In genomic region chr21:31945576-31945975, GRCh38 we compare ENCODE assay signal across 18 cellular contexts.
DNase-seq lines count a peak whose midpoint lies in the region; ATAC-seq and TF ChIP-seq lines count a peak whose summit lies in the region.
"Had no signal": no experiment of that assay in that cellular context is flagged by ENCODE, and none has a peak within 500 bp of the region (broad histone marks: within the 10 kb centered on the region; RNA-seq: fewer than 3 reads in every experiment).

No MANE protein-coding gene starts in this region.

- peaks cover 37% of the 10 kb centered on the region for H3K4me1 Mint-ChIP-seq in neural crest cell

- H3K9me3 Mint-ChIP-seq in neural crest cell, result no peaks in the 10 kb centered on the region
- H3K9me3 Mint-ChIP-seq: stimulated activated naive CD8-positive, alpha-beta T cell treated with anti-CD3 and anti-CD28 coated beads, Interleukin-15, Interleukin-2, amounts not matched to agents 100 ng/mL and 50 ng/mL, for 24 hours had no signal

- no peaks in the 10 kb centered on the region for H3K36me3 ChIP-seq in upper lobe of right lung
- H3K36me3 ChIP-seq: gastrocnemius medialis, right lobe of liver had no signal

- intact Hi-C loops in upper lobe of right lung (cut with DNase I), result no loop called here

- no peak overlapping the region for H3K4me3 ChIP-seq in AG10803 (ENCODE audit: low read length)
- H3K4me3 ChIP-seq in fibroblast of mammary gland (ENCODE audit: control insufficient read depth, low read depth, low read length), result no peak overlapping the region
- no peak overlapping the region for H3K4me3 ChIP-seq in upper lobe of right lung
- H3K4me3 ChIP-seq: gastrocnemius medialis, right lobe of liver had no signal

- no peak overlapping the region for H3K27ac ChIP-seq in upper lobe of right lung
- H3K27ac ChIP-seq: gastrocnemius medialis, right lobe of liver had no signal

- H3K27me3 ChIP-seq in upper lobe of right lung, result no peaks in the 10 kb centered on the region
- H3K27me3 ChIP-seq: gastrocnemius medialis, right lobe of liver had no signal

- peak; percentile 88 for DNase-seq in AG10803 (ENCODE audit: low read depth)
- DNase-seq in fibroblast of mammary gland (ENCODE audit: low read depth), result peak; percentile 51
- DNase-seq in neural crest cell (ENCODE audit: low read depth, low spot score), result no peak
- no peak for DNase-seq in H4 (ENCODE audit: low spot score)
- no peak for DNase-seq in upper lobe of right lung
- DNase-seq: AML-193; aorta; Caco-2; gastrocnemius medialis; left cardiac atrium; NCI-H1436; right lobe of liver; stimulated activated CD4-positive, alpha-beta T cell treated with anti-CD3 and anti-CD28 coated beads, Interleukin-1b, Interleukin-23, amount 100 ng/mL, for 48 hours had no signal

- peak; percentile 27; the same call in 1 of the 3 replicates for ATAC-seq in SK-N-SH treated with all-trans-retinoic acid at 6 μM for 48 hours
- no peak for ATAC-seq in HG03108 (IDR thresholded peaks at IDR 0.05; ENCODE audit: unreplicated experiment)
- ATAC-seq in GM19455 (IDR thresholded peaks at IDR 0.05; ENCODE audit: unreplicated experiment), result no peak
- ATAC-seq in upper lobe of right lung, result no peak
- ATAC-seq: gastrocnemius medialis, Panc1, right lobe of liver had no signal

- H3K9me3 ChIP-seq in upper lobe of right lung, result no peaks in the 10 kb centered on the region
- H3K9me3 ChIP-seq: Caco-2, gastrocnemius medialis, right lobe of liver had no signal

- no peaks in the 10 kb centered on the region for H3K27me3 Mint-ChIP-seq in neural crest cell (ENCODE audit: low read depth)
- H3K27me3 Mint-ChIP-seq: stimulated activated naive CD8-positive, alpha-beta T cell treated with anti-CD3 and anti-CD28 coated beads, Interleukin-15, Interleukin-2, amounts not matched to agents 100 ng/mL and 50 ng/mL, for 24 hours had no signal

- H3K27ac Mint-ChIP-seq in neural crest cell (ENCODE audit: unreplicated experiment), result peak overlapping the region; percentile 81
- H3K27ac Mint-ChIP-seq: stimulated activated naive CD8-positive, alpha-beta T cell treated with anti-CD3 and anti-CD28 coated beads, Interleukin-15, Interleukin-2, amounts not matched to agents 100 ng/mL and 50 ng/mL, for 24 hours had no signal

- peaks cover 43% of the 10 kb centered on the region for H3K36me3 Mint-ChIP-seq in neural crest cell (ENCODE audit: low read depth)

- no peaks in the 10 kb centered on the region for H3K4me1 ChIP-seq in upper lobe of right lung
- H3K4me1 ChIP-seq: gastrocnemius medialis, right lobe of liver had no signal

- no peak overlapping the region for H3K4me3 Mint-ChIP-seq in neural crest cell
- H3K4me3 Mint-ChIP-seq: stimulated activated naive CD8-positive, alpha-beta T cell treated with anti-CD3 and anti-CD28 coated beads, Interleukin-15, Interleukin-2, amounts not matched to agents 100 ng/mL and 50 ng/mL, for 24 hours had no signal

- no peak for TF ChIP-seq CTCF in AG10803 (conservative IDR thresholded peaks at IDR 0.05; ENCODE audit: low read length)
- no peak for TF ChIP-seq CTCF in fibroblast of mammary gland (conservative IDR thresholded peaks at IDR 0.05; ENCODE audit: control insufficient read depth, insufficient read depth, low read depth, low read length)
- no peak for TF ChIP-seq CTCF in neural crest cell (conservative IDR thresholded peaks at IDR 0.05)
- no peak for TF ChIP-seq CTCF in upper lobe of right lung (IDR thresholded peaks at IDR 0.05)

TF ChIP-seq in SK-N-SH treated with all-trans-retinoic acid at 6 μM for 48 hours, 23 proteins besides CTCF, POLR2A, EP300 and RAD21:
- TF ChIP-seq ARNTL (CRISPR knock-in tag; IDR thresholded peaks at IDR 0.05; ENCODE audit: borderline replicate concordance, low read depth) (no peak), PPARA (CRISPR knock-in tag; IDR thresholded peaks at IDR 0.05; ENCODE audit: borderline replicate concordance) (no peak), ZC3H10 (CRISPR knock-in tag; IDR thresholded peaks at IDR 0.05) (no peak), POU6F1 (CRISPR knock-in tag; IDR thresholded peaks at IDR 0.05; ENCODE audit: borderline replicate concordance, low read depth) (no peak), BACH2 (CRISPR knock-in tag; IDR thresholded peaks at IDR 0.05; ENCODE audit: borderline replicate concordance) (no peak), CSDC2 (CRISPR knock-in tag; IDR thresholded peaks at IDR 0.05) (no peak), OSR1 (CRISPR knock-in tag; IDR thresholded peaks at IDR 0.05) (no peak), ESRRG (CRISPR knock-in tag; IDR thresholded peaks at IDR 0.05) (no peak), RARB (CRISPR knock-in tag; IDR thresholded peaks at IDR 0.05) (no peak), TCF4 (CRISPR knock-in tag; IDR thresholded peaks at IDR 0.05; ENCODE audit: borderline replicate concordance) (no peak), ISL1 (CRISPR knock-in tag; IDR thresholded peaks at IDR 0.05) (no peak), GLIS3 (CRISPR knock-in tag; IDR thresholded peaks at IDR 0.05) (no peak), ZNF8 (CRISPR knock-in tag; IDR thresholded peaks at IDR 0.05) (no peak), ZNF565 (CRISPR knock-in tag; conservative IDR thresholded peaks at IDR 0.05; ENCODE audit: low read depth) (no peak), TOX (CRISPR knock-in tag; IDR thresholded peaks at IDR 0.05; ENCODE audit: borderline replicate concordance) (no peak), CSRNP3 (CRISPR knock-in tag; IDR thresholded peaks at IDR 0.05) (no peak)

Comparison
In these comparisons a context has a peak if more than half of its experiments do, and no peak if none do; other contexts are left out.
1. DNase-seq: peak in AG10803 (single experiment) and fibroblast of mammary gland (single experiment); none in neural crest cell (single experiment), H4 (single experiment) and upper lobe of right lung (single experiment).